ENCODE assay signal across 23 cellular contexts in genomic region chr15:71112429-71112828, GRCh38. TPM values are rescaled to one million over a fixed set of nuclear protein-coding genes. Genes with fewer than 3 reads are reported as not detected.
"Had no signal": no experiment of that assay in that cellular context is flagged by ENCODE, and none has a peak within 500 bp of the region (broad histone marks: within the 10 kb centered on the region; RNA-seq: fewer than 3 reads in every experiment).

No MANE protein-coding gene starts in this region.

- H3K36me3 Mint-ChIP-seq: memory B cell, naive B cell, neural progenitor cell had no signal

- H3K4me3 ChIP-seq: cardiac muscle cell, esophagus muscularis mucosa, heart right ventricle, neural progenitor cell, psoas muscle, skin epidermis, suprapubic skin had no signal

- H3K27ac ChIP-seq: cardiac muscle cell, esophagus muscularis mucosa, heart right ventricle, neural progenitor cell, psoas muscle, skin epidermis, suprapubic skin had no signal

- ATAC-seq: activated CD4-positive, CD25-positive, alpha-beta regulatory T cell treated with anti-CD3 and anti-CD28 coated beads, Interleukin-2, amount 50 U/mL, for 24 hours; activated CD8-positive, alpha-beta T cell treated with anti-CD3 and anti-CD28 coated beads, Interleukin-2, amount 10 ng/mL, durations not matched to agents 7 days and 5 days; heart right ventricle; left ventricle myocardium superior; psoas muscle; right cardiac atrium; stimulated activated naive CD8-positive, alpha-beta T cell treated with anti-CD3 and anti-CD28 coated beads, Interleukin-15, amount 100 ng/mL, for 72 hours had no signal

- H3K9me3 Mint-ChIP-seq: activated CD4-positive, alpha-beta T cell treated with anti-CD3 and anti-CD28 coated beads, Interleukin-2, amount 10 ng/mL, durations not matched to agents 7 days and 5 days; activated naive CD4-positive, alpha-beta T cell treated with anti-CD3 and anti-CD28 coated beads for 36 hours; activated T-cell treated with anti-CD3 and anti-CD28 coated beads, Interleukin-2, amount 50 U/mL, for 24 hours; activated T-helper 2 cell treated with anti-CD3 and anti-CD28 coated beads, Interferon-gamma antibody, Interleukin-2, Interleukin-4, amounts not matched to agents 10 μg/mL and 5 μg/mL and 100 μg/mL, durations not matched to agents 14 hours and 24 hours and 36 hours; memory B cell; neural progenitor cell; stimulated activated naive CD8-positive, alpha-beta T cell treated with anti-CD3 and anti-CD28 coated beads, Interleukin-15, amount 100 ng/mL, for 72 hours had no signal

- H3K27ac Mint-ChIP-seq: activated CD4-positive, alpha-beta T cell treated with anti-CD3 and anti-CD28 coated beads, Interleukin-2, amount 10 ng/mL, durations not matched to agents 7 days and 5 days; activated CD8-positive, alpha-beta T cell treated with anti-CD3 and anti-CD28 coated beads, Interleukin-2, amount 10 ng/mL, durations not matched to agents 7 days and 5 days; activated naive CD4-positive, alpha-beta T cell treated with anti-CD3 and anti-CD28 coated beads for 36 hours; activated T-cell treated with anti-CD3 and anti-CD28 coated beads, Interleukin-2, amount 50 U/mL, for 24 hours; activated T-helper 2 cell treated with anti-CD3 and anti-CD28 coated beads, Interferon-gamma antibody, Interleukin-2, Interleukin-4, amounts not matched to agents 10 μg/mL and 5 μg/mL and 100 μg/mL, durations not matched to agents 14 hours and 24 hours and 36 hours; memory B cell; naive B cell; neural progenitor cell; stimulated activated naive CD8-positive, alpha-beta T cell treated with anti-CD3 and anti-CD28 coated beads, Interleukin-15, amount 100 ng/mL, for 72 hours had no signal

- H3K9ac ChIP-seq: neural progenitor cell had no signal

- H3K4me2 ChIP-seq: neural progenitor cell had no signal

- H3K4me1 ChIP-seq: psoas muscle had no signal

- DNase-seq: activated CD4-positive, alpha-beta T cell treated with anti-CD3 and anti-CD28 coated beads, Interleukin-2, amount 10 ng/mL, durations not matched to agents 7 days and 5 days; activated CD8-positive, alpha-beta T cell treated with anti-CD3 and anti-CD28 coated beads, Interleukin-2, amount 10 ng/mL, durations not matched to agents 7 days and 5 days; activated naive CD4-positive, alpha-beta T cell treated with anti-CD3 and anti-CD28 coated beads for 36 hours; activated T-cell treated with anti-CD3 and anti-CD28 coated beads, Interleukin-2, amount 50 U/mL, for 24 hours; dermis blood vessel endothelial cell; effector memory CD4-positive, alpha-beta T cell; heart right ventricle; kidney glomerular epithelial cell; left ventricle myocardium superior; naive B cell; psoas muscle; right cardiac atrium; stimulated activated CD4-positive, alpha-beta T cell treated with anti-CD3 and anti-CD28 coated beads, Interleukin-4, amount 100 ng/mL, for 1 hour; stimulated activated naive CD8-positive, alpha-beta T cell treated with anti-CD3 and anti-CD28 coated beads, Interleukin-15, amount 100 ng/mL, for 72 hours; trophoblast cell had no signal

- H3K4me3 Mint-ChIP-seq: activated CD4-positive, alpha-beta T cell treated with anti-CD3 and anti-CD28 coated beads, Interleukin-2, amount 10 ng/mL, durations not matched to agents 7 days and 5 days; activated CD8-positive, alpha-beta T cell treated with anti-CD3 and anti-CD28 coated beads, Interleukin-2, amount 10 ng/mL, durations not matched to agents 7 days and 5 days; activated naive CD4-positive, alpha-beta T cell treated with anti-CD3 and anti-CD28 coated beads for 36 hours; activated T-cell treated with anti-CD3 and anti-CD28 coated beads, Interleukin-2, amount 50 U/mL, for 24 hours; memory B cell; naive B cell; neural progenitor cell; stimulated activated naive CD8-positive, alpha-beta T cell treated with anti-CD3 and anti-CD28 coated beads, Interleukin-15, amount 100 ng/mL, for 72 hours had no signal

- H3K36me3 ChIP-seq: cardiac muscle cell, esophagus muscularis mucosa, heart right ventricle, neural progenitor cell, suprapubic skin had no signal

- H3K9me3 ChIP-seq: esophagus muscularis mucosa, heart right ventricle, psoas muscle, suprapubic skin had no signal

RNA-seq across cellular contexts. Expression of gene THSD4, which starts 2.8 kb away (rescaled TPM):
- total RNA-seq: activated CD4-positive, alpha-beta T cell treated with anti-CD3 and anti-CD28 coated beads, Interleukin-2, amount 10 ng/mL, durations not matched to agents 7 days and 5 days; activated CD8-positive, alpha-beta T cell treated with anti-CD3 and anti-CD28 coated beads, Interleukin-2, amount 10 ng/mL, durations not matched to agents 7 days and 5 days; activated naive CD4-positive, alpha-beta T cell treated with anti-CD3 and anti-CD28 coated beads for 36 hours; activated T-helper 2 cell treated with anti-CD3 and anti-CD28 coated beads, Interferon-gamma antibody, Interleukin-2, Interleukin-4, amounts not matched to agents 10 μg/mL and 5 μg/mL and 100 μg/mL, durations not matched to agents 14 hours and 24 hours and 36 hours had no signal
